Comparison of ENCODE assay signal across 19 cellular contexts in genomic region chr7:146892151-146892550, GRCh38.
"Had no signal": no experiment of that assay in that cellular context is flagged by ENCODE, and none has a peak within 500 bp of the region (broad histone marks: within the 10 kb centered on the region; RNA-seq: fewer than 3 reads in every experiment).

No MANE protein-coding gene starts in this region.

- H3K36me3 Mint-ChIP-seq: activated CD8-positive, alpha-beta memory T cell treated with anti-CD3 and anti-CD28 coated beads, Interleukin-2, amount 10 ng/mL, durations not matched to agents 7 days and 5 days; activated naive CD4-positive, alpha-beta T cell treated with anti-CD3 and anti-CD28 coated beads, Interleukin-2, amount 50 U/mL, for 72 hours; naive thymus-derived CD8-positive, alpha-beta T cell; type B pancreatic cell had no signal

- H3K9me3 ChIP-seq: lower lobe of right lung, prostate gland had no signal

- H3K27ac ChIP-seq: foreskin keratinocyte, lower lobe of right lung, prostate gland had no signal

- H3K27me3 ChIP-seq: foreskin keratinocyte had no signal

- H3K4me3 ChIP-seq: lower lobe of right lung, prostate gland had no signal

- ATAC-seq: activated CD8-positive, alpha-beta memory T cell treated with anti-CD3 and anti-CD28 coated beads, Interleukin-2, amount 10 ng/mL, durations not matched to agents 7 days and 5 days; activated naive CD4-positive, alpha-beta T cell treated with anti-CD3 and anti-CD28 coated beads, Interleukin-2, amount 50 U/mL, for 72 hours; foreskin keratinocyte; left cardiac atrium; lower lobe of right lung; naive thymus-derived CD8-positive, alpha-beta T cell; sciatic nerve had no signal

- H3K4me3 Mint-ChIP-seq: activated CD8-positive, alpha-beta memory T cell treated with anti-CD3 and anti-CD28 coated beads, Interleukin-2, amount 10 ng/mL, durations not matched to agents 7 days and 5 days; activated T-cell treated with anti-CD3 and anti-CD28 coated beads, Interleukin-2, amount 50 U/mL, for 24 hours; naive thymus-derived CD8-positive, alpha-beta T cell; T-helper 2 cell treated with Interferon-gamma antibody and Interleukin-4, amounts not matched to agents 5 μg/mL and 100 μg/mL, for 36 hours; type B pancreatic cell had no signal

- H3K27ac Mint-ChIP-seq: activated CD8-positive, alpha-beta memory T cell treated with anti-CD3 and anti-CD28 coated beads, Interleukin-2, amount 10 ng/mL, durations not matched to agents 7 days and 5 days; activated naive CD4-positive, alpha-beta T cell treated with anti-CD3 and anti-CD28 coated beads, Interleukin-2, amount 50 U/mL, for 72 hours; activated T-cell treated with anti-CD3 and anti-CD28 coated beads, Interleukin-2, amount 50 U/mL, for 24 hours; naive thymus-derived CD8-positive, alpha-beta T cell; T-helper 2 cell treated with Interferon-gamma antibody and Interleukin-4, amounts not matched to agents 5 μg/mL and 100 μg/mL, for 36 hours; type B pancreatic cell had no signal

- DNase-seq: activated CD4-positive, alpha-beta T cell treated with anti-CD3 and anti-CD28 coated beads, Interleukin-2, amount 50 U/mL, for 4 hours; activated CD4-positive, CD25-positive, alpha-beta regulatory T cell treated with anti-CD3 and anti-CD28 coated beads, Interleukin-2, amount 50 U/mL, for 72 hours; activated CD8-positive, alpha-beta memory T cell treated with anti-CD3 and anti-CD28 coated beads, Interleukin-2, amount 10 ng/mL, durations not matched to agents 7 days and 5 days; activated effector memory CD4-positive, alpha-beta T cell treated with Interleukin-2 at 50 U/mL for 16 hours; activated T-cell treated with anti-CD3 and anti-CD28 coated beads, Interleukin-2, amount 50 U/mL, for 24 hours; amygdala; foreskin keratinocyte; head of caudate nucleus; left cardiac atrium; lower lobe of right lung; naive thymus-derived CD8-positive, alpha-beta T cell; stimulated activated CD4-positive, alpha-beta T cell treated with anti-CD3 and anti-CD28 coated beads, Interleukin-2, amount 100 ng/mL, for 24 hours; stimulated activated naive CD4-positive, alpha-beta T cell; substantia nigra had no signal

- H3K27me3 Mint-ChIP-seq: activated CD8-positive, alpha-beta memory T cell treated with anti-CD3 and anti-CD28 coated beads, Interleukin-2, amount 10 ng/mL, durations not matched to agents 7 days and 5 days; activated T-cell treated with anti-CD3 and anti-CD28 coated beads, Interleukin-2, amount 50 U/mL, for 24 hours; naive thymus-derived CD8-positive, alpha-beta T cell; type B pancreatic cell had no signal

- H3K9me3 Mint-ChIP-seq: type B pancreatic cell had no signal

- H3K4me1 Mint-ChIP-seq: activated CD8-positive, alpha-beta memory T cell treated with anti-CD3 and anti-CD28 coated beads, Interleukin-2, amount 10 ng/mL, durations not matched to agents 7 days and 5 days; naive thymus-derived CD8-positive, alpha-beta T cell had no signal

- H3K4me1 ChIP-seq: foreskin keratinocyte, lower lobe of right lung, prostate gland had no signal

- H3K36me3 ChIP-seq: lower lobe of right lung, prostate gland had no signal
